ENCODE assay signal across 22 cellular contexts in the genomic region with DNA sequence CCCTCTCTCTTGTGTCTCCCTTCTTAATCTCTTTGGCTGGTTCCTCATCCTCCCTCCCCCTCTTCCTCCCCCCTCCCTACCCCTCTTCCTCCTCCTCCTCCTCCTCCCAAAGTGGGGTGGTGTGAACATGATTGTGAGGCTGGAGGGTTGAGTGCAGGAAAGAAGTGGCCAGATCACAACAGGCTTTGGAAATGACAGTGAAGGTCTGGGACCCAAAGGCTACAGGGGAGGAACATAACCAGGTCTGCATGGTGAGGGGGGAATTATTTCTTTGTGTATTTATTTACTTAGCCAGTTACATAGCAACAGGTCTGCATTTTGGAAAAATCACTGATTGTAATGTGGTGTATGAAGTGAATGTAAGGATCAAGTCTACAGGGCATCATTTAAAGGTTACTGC. TPM values are rescaled to one million over a fixed set of nuclear protein-coding genes. Genes with fewer than 3 reads are reported as not detected.
DNase-seq lines count a peak whose midpoint lies in the region; ATAC-seq and TF ChIP-seq lines count a peak whose summit lies in the region.
"Had no signal": no experiment of that assay in that cellular context is flagged by ENCODE, and none has a peak within 500 bp of the region (broad histone marks: within the 10 kb centered on the region; RNA-seq: fewer than 3 reads in every experiment).

No MANE protein-coding gene starts in this region.

- H3K9me3 ChIP-seq in left ventricle myocardium inferior (replicated peaks) (peaks cover 22% of the 10 kb centered on the region), uterus (no peaks in the 10 kb centered on the region)
- H3K9me3 ChIP-seq: HAP-1 had no signal

- no peak for TF ChIP-seq POLR2A in uterus (IDR thresholded peaks at IDR 0.05)
- TF ChIP-seq POLR2A in GM18505 (IDR thresholded peaks at IDR 0.05; ENCODE audit: borderline replicate concordance, extremely low read depth, insufficient read depth, insufficient read length), result no peak

- DNase-seq in left ventricle myocardium inferior (no peak), Right ventricle myocardium inferior (ENCODE audit: missing footprints) (no peak), OCI-M1 (lab: John Stamatoyannopoulos, UW) (peak; percentile 4), fibroblast of pulmonary artery (ENCODE audit: low read depth) (peak; percentile 19), uterus (no peak)
- DNase-seq in stimulated activated CD4-positive, alpha-beta T cell treated with anti-CD3 and anti-CD28 coated beads, Interleukin-2, amount 100 ng/mL, for 48 hours, result no peak
- DNase-seq: activated CD4-positive, alpha-beta T cell treated with anti-CD3 and anti-CD28 coated beads for 1 hour; activated CD8-positive, alpha-beta memory T cell treated with anti-CD3 and anti-CD28 coated beads for 24 hours; activated T-cell treated with anti-CD3 and anti-CD28 coated beads, Interleukin-2, amount 50 U/mL, for 72 hours; CD4-positive, CD25-positive, alpha-beta regulatory T cell; cortex of kidney; DMS53; NCI-H2081 treated with DMSO at 0.1 percent for 48 hours; NCI-H82; nucleus accumbens had no signal

- H3K27ac ChIP-seq in left ventricle myocardium inferior (replicated peaks) (peak overlapping the region; percentile 4), uterus (peak overlapping the region; percentile 36 to 48)
- H3K27ac ChIP-seq: epithelial cell of prostate, HL-60, SK-N-MC had no signal

- H3K27me3 ChIP-seq in left ventricle myocardium inferior (ENCODE audit: low read depth), result no peaks in the 10 kb centered on the region
- no peaks in the 10 kb centered on the region for H3K27me3 ChIP-seq in uterus

- H3K4me3 ChIP-seq in left ventricle myocardium inferior (no peak overlapping the region), fibroblast of pulmonary artery (replicated peaks; ENCODE audit: low read depth, low read length) (no peak overlapping the region), uterus (no peak overlapping the region)
- H3K4me3 ChIP-seq: HAP-1, SK-N-MC had no signal

- intact Hi-C loops in left ventricle myocardium inferior (cut with micrococcal nuclease), result no loop called here
- intact Hi-C loops in Right ventricle myocardium inferior (cut with DNase I), result no loop called here
- intact Hi-C loops in uterus (cut with DNase I; ENCODE audit: low total_unique reads), result no loop called here

- peaks cover 7% of the 10 kb centered on the region for H3K4me1 ChIP-seq in left ventricle myocardium inferior
- H3K4me1 ChIP-seq in uterus, result peaks cover 0 to 5% of the 10 kb centered on the region in 2 donors
- H3K4me1 ChIP-seq: HAP-1 had no signal

- H3K36me3 ChIP-seq in left ventricle myocardium inferior (no peaks in the 10 kb centered on the region), uterus (no peaks in the 10 kb centered on the region)
- H3K36me3 ChIP-seq: HAP-1 had no signal

- ATAC-seq in Right ventricle myocardium inferior (no peak), HG03135 (IDR thresholded peaks at IDR 0.05; ENCODE audit: unreplicated experiment) (no peak), GM18505 (IDR thresholded peaks at IDR 0.05; ENCODE audit: unreplicated experiment) (no peak)
- ATAC-seq: activated T-cell treated with anti-CD3 and anti-CD28 coated beads, Interleukin-2, amount 50 U/mL, for 72 hours; left lobe of liver had no signal

- TF ChIP-seq CTCF in left ventricle myocardium inferior (IDR thresholded peaks at IDR 0.05; ENCODE audit: borderline replicate concordance), result no peak
- no peak for TF ChIP-seq CTCF in fibroblast of pulmonary artery (IDR thresholded peaks at IDR 0.05; ENCODE audit: low read length, missing control alignments)
- no peak for TF ChIP-seq CTCF in uterus (IDR thresholded peaks at IDR 0.05)

RNA-seq across cellular contexts. Expression of gene ECM2, which starts 27.9 kb away (rescaled TPM):
- total RNA-seq in left ventricle myocardium inferior, result 7.2 TPM
- total RNA-seq in Right ventricle myocardium inferior, result 8.5 TPM
- 10 to 100 TPM; 21.8 to 34.0 (median 27.7) TPM for total RNA-seq in uterus
- total RNA-seq: activated T-cell treated with anti-CD3 and anti-CD28 coated beads, Interleukin-2, amount 50 U/mL, for 72 hours; CD4-positive, CD25-positive, alpha-beta regulatory T cell had no signal

Comparison
In these comparisons a context has a peak if more than half of its experiments do, and no peak if none do; other contexts are left out.
1. DNase-seq: peak in OCI-M1 (single experiment) and fibroblast of pulmonary artery (single experiment); none in left ventricle myocardium inferior (single experiment), Right ventricle myocardium inferior (single experiment), uterus (0 of 2) and stimulated activated CD4-positive, alpha-beta T cell treated with anti-CD3 and anti-CD28 coated beads, Interleukin-2, amount 100 ng/mL, for 48 hours (0 of 2).